8 cellular contexts compared by ENCODE assay signal in genomic region chr19:4108767-4109625, GRCh38. TPM values are rescaled to one million over a fixed set of nuclear protein-coding genes. Genes with fewer than 3 reads are reported as not detected.
DNase-seq lines count a peak whose midpoint lies in the region; TF ChIP-seq lines count a peak whose summit lies in the region.

No MANE protein-coding gene starts in this region.

- no peaks in the 10 kb centered on the region for H3K27me3 Mint-ChIP-seq in progenitor cell of endocrine pancreas

- H2AFZ ChIP-seq in MM.1S (ENCODE audit: low read length): no peak overlapping the region

- H3K4me3 Mint-ChIP-seq in progenitor cell of endocrine pancreas (ENCODE audit: low read depth): no peak overlapping the region

- H3K4me1 Mint-ChIP-seq in progenitor cell of endocrine pancreas (ENCODE audit: low read depth): no peaks in the 10 kb centered on the region

- H3K27me3 ChIP-seq in HL-60 (ENCODE audit: insufficient read depth, poor library complexity, severe bottlenecking) (no peaks in the 10 kb centered on the region), MM.1S (replicated peaks; ENCODE audit: insufficient read depth, low read length) (no peaks in the 10 kb centered on the region)

- H3K4me2 ChIP-seq in MM.1S (ENCODE audit: low read depth, low read length): no peak overlapping the region

- TF ChIP-seq CTCF in HL-60 (IDR thresholded peaks at IDR 0.05; ENCODE audit: insufficient read depth, low read length) (no peak), MM.1S (IDR thresholded peaks at IDR 0.05; ENCODE audit: low read length) (no peak), progenitor cell of endocrine pancreas (IDR thresholded peaks at IDR 0.05; ENCODE audit: unreplicated experiment) (no peak)

- H3K27ac Mint-ChIP-seq in progenitor cell of endocrine pancreas: no peak overlapping the region

- H3K9me3 Mint-ChIP-seq in progenitor cell of endocrine pancreas (ENCODE audit: low read depth): no peaks in the 10 kb centered on the region

- H3K36me3 Mint-ChIP-seq in progenitor cell of endocrine pancreas (ENCODE audit: insufficient read depth): peaks cover 26% of the 10 kb centered on the region

- H3K27ac ChIP-seq in HL-60 (replicated peaks) (peak overlapping the region; percentile 85), MM.1S (ENCODE audit: low read length) (no peak overlapping the region)

- no peaks in the 10 kb centered on the region for H3F3A ChIP-seq in MM.1S (ENCODE audit: insufficient read depth, low read length)

- no peak overlapping the region for H3K9ac ChIP-seq in MM.1S (ENCODE audit: low read length)

- no peak overlapping the region for H3K4me3 ChIP-seq in HL-60 (replicated peaks; ENCODE audit: insufficient read depth, low read length)
- H3K4me3 ChIP-seq in MM.1S (ENCODE audit: low read length): no peak overlapping the region

- H3K36me3 ChIP-seq in MM.1S (replicated peaks; ENCODE audit: insufficient read depth, low read length): 0 out of 2 replicates have a peak, but pooled peaks cover 3% of the 10 kb centered on the region

- peak; percentile 31 for TF ChIP-seq POLR2A in GM19193 (IDR thresholded peaks at IDR 0.05; ENCODE audit: extremely low read depth, insufficient read depth, insufficient read length)

- H4K20me1 ChIP-seq in MM.1S (ENCODE audit: insufficient read depth, low read length): no peaks in the 10 kb centered on the region

- no peaks in the 10 kb centered on the region for H3K9me3 ChIP-seq in MM.1S (replicated peaks; ENCODE audit: insufficient read depth, low read length)

- H3K79me2 ChIP-seq in MM.1S (ENCODE audit: low read length): peaks cover 25% of the 10 kb centered on the region

- no peaks in the 10 kb centered on the region for H3K9me2 ChIP-seq in MM.1S (replicated peaks; ENCODE audit: insufficient read depth, low read length)

- DNase-seq in HL-60 (ENCODE audit: low read depth in 1 of 2, low spot score in 1 of 2) (peak; percentile 84 to 97), activated T-cell treated with anti-CD3 and anti-CD28 coated beads for 4 hours (peak; percentile 42), NCI-H2196 treated with DMSO at 0.1 percent for 48 hours (lab: John Stamatoyannopoulos, UW; ENCODE audit: unreplicated experiment) (no peak), MM.1S (no peak), retina (no peak), progenitor cell of endocrine pancreas (ENCODE audit: low spot score, unreplicated experiment) (no peak)
- peak; percentile 38 for DNase-seq in stimulated activated CD4-positive, alpha-beta T cell treated with anti-CD3 and anti-CD28 coated beads, Interleukin-12 subunit alpha, Interleukin-12 subunit beta, amount 100 ng/mL, for 4 hours

- H3K4me1 ChIP-seq in MM.1S (ENCODE audit: low read length): peaks cover under 1% of the 10 kb centered on the region; the same call in 1 of the 2 replicates

RNA-seq across cellular contexts. Expression of gene MAP2K2, which starts 14.9 kb away (rescaled TPM):
- 149 and 154 TPM in 2 replicates for total RNA-seq in progenitor cell of endocrine pancreas

RNA-seq across cellular contexts. Expression of gene ZBTB7A, which starts 42.3 kb away (rescaled TPM):
- total RNA-seq in progenitor cell of endocrine pancreas: 18.4 and 19.1 TPM in 2 replicates

RNA-seq across cellular contexts. Expression of gene CREB3L3, which starts 44.4 kb away (rescaled TPM):
- total RNA-seq in progenitor cell of endocrine pancreas: 2.4 and 2.9 TPM in 2 replicates

Comparison
In these comparisons a context has a peak if more than half of its experiments do, and no peak if none do; other contexts are left out.
1. DNase-seq: peak in HL-60 (2 of 2), activated T-cell treated with anti-CD3 and anti-CD28 coated beads for 4 hours (single experiment) and stimulated activated CD4-positive, alpha-beta T cell treated with anti-CD3 and anti-CD28 coated beads, Interleukin-12 subunit alpha, Interleukin-12 subunit beta, amount 100 ng/mL, for 4 hours (single experiment); none in NCI-H2196 treated with DMSO at 0.1 percent for 48 hours (single experiment), MM.1S (single experiment), retina (single experiment) and progenitor cell of endocrine pancreas (single experiment).